ENCODE assay signal across 8 cellular contexts in genomic region chr1:220879090-220879508, GRCh38. TPM values are rescaled to one million over a fixed set of nuclear protein-coding genes. Genes with fewer than 3 reads are reported as not detected.
DNase-seq lines count a peak whose midpoint lies in the region; ATAC-seq and TF ChIP-seq lines count a peak whose summit lies in the region.

HLX (plus strand) TSS chr1:220879443; CDS start chr1:220879858, 415 bp downstream.

- H3K9me3 ChIP-seq in right lobe of liver = no peaks in the 10 kb centered on the region

- DNase-seq in ELF-1 (ENCODE audit: low read depth, low spot score) (peak; percentile 72), HT1080 (ENCODE audit: low read depth) (peak; percentile 78), right lobe of liver (peak; percentile 96 to 97 (median 97)), NCI-H128 (lab: John Stamatoyannopoulos, UW; ENCODE audit: unreplicated experiment) (no peak)
- DNase-seq in T-helper 2 cell treated with Interferon-gamma antibody and Interleukin-4, amounts not matched to agents 5 μg/mL and 100 μg/mL, for 36 hours (ENCODE audit: low spot score) = peak; percentile 71
- no peak for DNase-seq in effector memory CD8-positive, alpha-beta T cell

- peaks cover 0 to 38% (median 17%) of the 10 kb centered on the region in 4 donors for H3K4me1 ChIP-seq in right lobe of liver

- H3K4me3 Mint-ChIP-seq in T-helper 2 cell treated with Interferon-gamma antibody and Interleukin-4, amounts not matched to agents 5 μg/mL and 100 μg/mL, for 36 hours = peak within 1 kb of the TSS; percentile 87
- peak within 1 kb of the TSS; percentile 78 to 83 for H3K4me3 Mint-ChIP-seq in effector memory CD8-positive, alpha-beta T cell
- peak within 1 kb of the TSS; percentile 80 for H3K4me3 Mint-ChIP-seq in stimulated activated naive CD8-positive, alpha-beta T cell treated with anti-CD3 and anti-CD28 coated beads, Interleukin-15, Interleukin-2, amounts not matched to agents 100 ng/mL and 50 ng/mL, for 24 hours

- peak within 1 kb of the TSS; percentile 81 to 93 (median 83) for H3K4me3 ChIP-seq in right lobe of liver

- H3K27me3 Mint-ChIP-seq in T-helper 2 cell treated with Interferon-gamma antibody and Interleukin-4, amounts not matched to agents 5 μg/mL and 100 μg/mL, for 36 hours (ENCODE audit: low read depth) = peaks cover 79% of the 10 kb centered on the region
- H3K27me3 Mint-ChIP-seq in effector memory CD8-positive, alpha-beta T cell = peaks cover 82 to 95% of the 10 kb centered on the region in 2 donors
- peaks cover 80% of the 10 kb centered on the region for H3K27me3 Mint-ChIP-seq in stimulated activated naive CD8-positive, alpha-beta T cell treated with anti-CD3 and anti-CD28 coated beads, Interleukin-15, Interleukin-2, amounts not matched to agents 100 ng/mL and 50 ng/mL, for 24 hours

- no peaks in the 10 kb centered on the region for H3K9me3 Mint-ChIP-seq in T-helper 2 cell treated with Interferon-gamma antibody and Interleukin-4, amounts not matched to agents 5 μg/mL and 100 μg/mL, for 36 hours
- peaks cover 0 to 2% of the 10 kb centered on the region in 2 donors for H3K9me3 Mint-ChIP-seq in effector memory CD8-positive, alpha-beta T cell
- no peaks in the 10 kb centered on the region for H3K9me3 Mint-ChIP-seq in stimulated activated naive CD8-positive, alpha-beta T cell treated with anti-CD3 and anti-CD28 coated beads, Interleukin-15, Interleukin-2, amounts not matched to agents 100 ng/mL and 50 ng/mL, for 24 hours

- peak within 1 kb of the TSS; percentile 49 for H3K27ac Mint-ChIP-seq in T-helper 2 cell treated with Interferon-gamma antibody and Interleukin-4, amounts not matched to agents 5 μg/mL and 100 μg/mL, for 36 hours
- no peak within 1 kb of the TSS for H3K27ac Mint-ChIP-seq in effector memory CD8-positive, alpha-beta T cell
- H3K27ac Mint-ChIP-seq in stimulated activated naive CD8-positive, alpha-beta T cell treated with anti-CD3 and anti-CD28 coated beads, Interleukin-15, Interleukin-2, amounts not matched to agents 100 ng/mL and 50 ng/mL, for 24 hours = peak within 1 kb of the TSS; percentile 87

- intact Hi-C loops in right lobe of liver (cut with DNase I) = no loop called here

- no peak for TF ChIP-seq CTCF in right lobe of liver (IDR thresholded peaks at IDR 0.05)

- no peaks in the 10 kb centered on the region for H3K27me3 ChIP-seq in right lobe of liver

- H3K36me3 Mint-ChIP-seq in T-helper 2 cell treated with Interferon-gamma antibody and Interleukin-4, amounts not matched to agents 5 μg/mL and 100 μg/mL, for 36 hours (ENCODE audit: low read depth) = peaks cover 5% of the 10 kb centered on the region
- peaks cover 2% of the 10 kb centered on the region for H3K36me3 Mint-ChIP-seq in effector memory CD8-positive, alpha-beta T cell (ENCODE audit: insufficient read depth)
- peaks cover 5% of the 10 kb centered on the region for H3K36me3 Mint-ChIP-seq in stimulated activated naive CD8-positive, alpha-beta T cell treated with anti-CD3 and anti-CD28 coated beads, Interleukin-15, Interleukin-2, amounts not matched to agents 100 ng/mL and 50 ng/mL, for 24 hours (ENCODE audit: low read depth)

- ATAC-seq in GM21381 (IDR thresholded peaks at IDR 0.05; ENCODE audit: unreplicated experiment) (peak; percentile 53), right lobe of liver (peak; percentile 75 to 91 (median 84))
- peak; percentile 51 for ATAC-seq in effector memory CD8-positive, alpha-beta T cell (replicated peaks)

- peak; percentile 83 for TF ChIP-seq POLR2A in right lobe of liver (IDR thresholded peaks at IDR 0.05)

- H3K4me1 Mint-ChIP-seq in T-helper 2 cell treated with Interferon-gamma antibody and Interleukin-4, amounts not matched to agents 5 μg/mL and 100 μg/mL, for 36 hours (ENCODE audit: low read depth) = peaks cover 31% of the 10 kb centered on the region
- H3K4me1 Mint-ChIP-seq in effector memory CD8-positive, alpha-beta T cell (ENCODE audit: low read depth in 2 of 2) = peaks cover 20 to 21% of the 10 kb centered on the region in 2 donors
- H3K4me1 Mint-ChIP-seq in stimulated activated naive CD8-positive, alpha-beta T cell treated with anti-CD3 and anti-CD28 coated beads, Interleukin-15, Interleukin-2, amounts not matched to agents 100 ng/mL and 50 ng/mL, for 24 hours (ENCODE audit: low read depth) = peaks cover 39% of the 10 kb centered on the region

- WGBS in right lobe of liver (ENCODE audit: insufficient coverage, low coverage, low lambda C conversion rate, missing lambda C conversion rate) = 0% methylated on average over 8 of the region's 24 CpGs

- H3K36me3 ChIP-seq in right lobe of liver = peaks cover 0 to 17% (median 6%) of the 10 kb centered on the region in 4 donors

- H3K27ac ChIP-seq in right lobe of liver = peak within 1 kb of the TSS; percentile 95 to 99 (median 99)

RNA-seq across cellular contexts. Expression of gene HLX, which starts in this region (rescaled TPM):
- total RNA-seq in HT1080 (2014; rRNA removed; shearing (Covaris generic)) = 2.9 and 3.8 TPM in 2 replicates
- polyA plus RNA-seq in HT1080 (2015; cell fraction: cytosol; rRNA removed) = 3.6 and 4.2 TPM in 2 replicates
- polyA plus RNA-seq in HT1080 (2015; cell fraction: nucleus; rRNA removed) = 5.7 and 6.3 TPM in 2 replicates
- 10 to 100 TPM in 2 of 6 experiments, 1 to 10 TPM in 4; 5.5 to 10.8 (median 6.7) TPM for total RNA-seq in right lobe of liver

Comparison
In these comparisons a context has a peak if more than half of its experiments do, and no peak if none do; other contexts are left out.
1. DNase-seq: peak in ELF-1 (single experiment), HT1080 (single experiment), T-helper 2 cell treated with Interferon-gamma antibody and Interleukin-4, amounts not matched to agents 5 μg/mL and 100 μg/mL, for 36 hours (single experiment) and right lobe of liver (3 of 3); none in effector memory CD8-positive, alpha-beta T cell (0 of 3) and NCI-H128 (single experiment).
2. H3K27ac Mint-ChIP-seq: peak in T-helper 2 cell treated with Interferon-gamma antibody and Interleukin-4, amounts not matched to agents 5 μg/mL and 100 μg/mL, for 36 hours (single experiment) and stimulated activated naive CD8-positive, alpha-beta T cell treated with anti-CD3 and anti-CD28 coated beads, Interleukin-15, Interleukin-2, amounts not matched to agents 100 ng/mL and 50 ng/mL, for 24 hours (single experiment); none in effector memory CD8-positive, alpha-beta T cell (0 of 2).
3. Peak in every context shown above with its lines, with median percentiles within 50 percentile points of each other: ATAC-seq and H3K4me3 Mint-ChIP-seq.